ENCODE assay signal across 15 cellular contexts in the genomic region with DNA sequence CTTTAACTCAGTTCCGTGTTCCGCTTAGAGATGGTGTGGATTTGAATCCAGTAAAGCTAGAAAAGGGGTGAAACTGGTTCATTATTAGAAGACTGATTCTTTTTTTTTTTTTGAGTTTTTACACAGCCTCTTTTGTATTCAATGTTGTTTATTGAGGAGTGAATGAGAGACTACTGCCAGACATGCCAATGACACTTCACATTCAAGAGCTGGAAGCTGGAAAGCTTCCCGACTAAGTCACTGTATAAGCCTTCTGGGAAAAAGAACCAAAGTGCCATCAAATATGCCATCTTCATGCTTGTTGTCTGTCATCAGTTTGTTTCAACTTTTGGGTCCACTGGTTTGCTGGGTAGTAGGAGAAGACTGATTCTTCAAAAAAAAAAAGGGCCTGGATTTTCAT.
DNase-seq lines count a peak whose midpoint lies in the region; ATAC-seq, FAIRE-seq and TF ChIP-seq lines count a peak whose summit lies in the region.
"Had no signal": no experiment of that assay in that cellular context is flagged by ENCODE, and none has a peak within 500 bp of the region (broad histone marks: within the 10 kb centered on the region; RNA-seq: fewer than 3 reads in every experiment).

No MANE protein-coding gene starts in this region.

- peaks cover 0 to 17% (median 4%) of the 10 kb centered on the region in 12 donors for H3K9me3 ChIP-seq in heart left ventricle

- H3K4me1 ChIP-seq in heart left ventricle = peaks cover 0 to 18% (median 1%) of the 10 kb centered on the region in 12 donors

- H3K4me3 ChIP-seq in heart left ventricle = no peak overlapping the region
- H3K4me3 ChIP-seq: GM23248, SJCRH30 had no signal

- intact Hi-C loops in Right ventricle myocardium inferior (cut with DNase I) (loop anchor here (10.0 kb wide), 1 partner anchor 179 kb away; no protein-coding TSS in a partner anchor), cardiac septum (cut with DNase I) (no loop called here), heart left ventricle (cut with DNase I) (loop anchor here in 1 of 10 donors (5.0 to 10.0 kb wide), 2 partner anchors 121 to 196 kb away; no protein-coding TSS in a partner anchor)

- 71 to 82% (median 80%) methylated on average over 3 of the region's 3 CpGs for WGBS in heart left ventricle, 4 donors

- no peak for FAIRE-seq in H54 (lab: Jason Lieb, UNC)
- FAIRE-seq: GM12892 had no signal

- no peaks in the 10 kb centered on the region for H3K27me3 ChIP-seq in heart left ventricle
- H3K27me3 ChIP-seq: SJCRH30 had no signal

- peak overlapping the region in 7 of 12 donors; percentile 12 to 90 (median 54) for H3K27ac ChIP-seq in heart left ventricle
- H3K27ac ChIP-seq: GM23248, SJCRH30 had no signal

- peak; percentile 59 for ATAC-seq in Right ventricle myocardium inferior
- ATAC-seq in heart left ventricle = peak in 3 of 4 donors; percentile 65 to 68 (median 67)
- ATAC-seq: CD8-positive, alpha-beta T cell had no signal

- TF ChIP-seq CTCF in heart left ventricle (IDR thresholded peaks at IDR 0.05) = no peak

- H3K36me3 ChIP-seq in heart left ventricle = no peaks in the 10 kb centered on the region
- H3K36me3 ChIP-seq: SJCRH30 had no signal

- DNase-seq in Right ventricle myocardium inferior (ENCODE audit: missing footprints) = no peak
- no peak for DNase-seq in cardiac septum (ENCODE audit: low spot score)
- DNase-seq in heart left ventricle = no peak
- peak; percentile 41 for DNase-seq in midbrain (lab: John Stamatoyannopoulos, UW)
- no peak for DNase-seq in cerebellum (ENCODE audit: low spot score)
- DNase-seq in Kasumi-1 (lab: John Stamatoyannopoulos, UW) = no peak
- DNase-seq in H54 (ENCODE audit: insufficient read length, low spot score) = no peak
- no peak for DNase-seq in NCI-H2081 treated with DMSO at 0.1 percent for 48 hours (lab: John Stamatoyannopoulos, UW)
- DNase-seq: 8988T; CD8-positive, alpha-beta T cell; NCI-H2081; RPMI8226 had no signal

- no peak for TF ChIP-seq POLR2A in heart left ventricle (IDR thresholded peaks at IDR 0.05)
- no peak for TF ChIP-seq POLR2A in H54 (IDR thresholded peaks at IDR 0.05; ENCODE audit: low read depth, low read length)
